In genomic region chr16:7953360-7953759, GRCh38 we compare ENCODE assay signal across 27 cellular contexts.
"Had no signal": no experiment of that assay in that cellular context is flagged by ENCODE, and none has a peak within 500 bp of the region (broad histone marks: within the 10 kb centered on the region; RNA-seq: fewer than 3 reads in every experiment).

No MANE protein-coding gene starts in this region.

- H3K27ac ChIP-seq: stomach, suprapubic skin, testis, thoracic aorta, thyroid gland, tibial artery, tibial nerve, transverse colon, upper lobe of left lung, upper lobe of right lung, uterus, vagina had no signal

- H3K36me3 ChIP-seq: stomach, suprapubic skin, thoracic aorta, thyroid gland, tibial artery, tibial nerve, transverse colon, upper lobe of left lung, upper lobe of right lung, uterus, vagina had no signal

- DNase-seq: stimulated activated CD4-positive, alpha-beta T cell treated with anti-CD3 and anti-CD28 coated beads, Interleukin-2, amount 100 ng/mL, for 48 hours; stimulated activated CD4-positive, alpha-beta T cell treated with anti-CD3 and anti-CD28 coated beads, Interleukin-4, amount 100 ng/mL, for 1 hour; stimulated activated CD4-positive, alpha-beta T cell treated with anti-CD3 and anti-CD28 coated beads, Interleukin-4, amount 100 ng/mL, for 24 hours; stimulated activated CD4-positive, alpha-beta T cell treated with anti-CD3 and anti-CD28 coated beads, Interleukin-4, amount 100 ng/mL, for 4 hours; stimulated activated CD8-positive, alpha-beta memory T cell treated with anti-CD3 and anti-CD28 coated beads, Interleukin-4, amount 100 ng/mL, for 48 hours; stimulated activated naive B cell treated with anti-CD40 and anti-IgM and Interleukin-4, amounts not matched to agents 10 μg/mL and 1 μg/mL and 100 μg/mL, for 72 hours; stimulated activated naive CD4-positive, alpha-beta T cell; stimulated activated naive CD4-positive, alpha-beta T cell treated with Interleukin-2 at 50 U/mL for 16 hours; stimulated activated naive CD8-positive, alpha-beta T cell treated with anti-CD3 and anti-CD28 coated beads, Interleukin-15, amount 100 ng/mL, for 72 hours; stimulated activated naive CD8-positive, alpha-beta T cell treated with anti-CD3 and anti-CD28 coated beads, Interleukin-15, Interleukin-2, amounts not matched to agents 100 U/mL and 50 U/mL, for 24 hours; stomach; substantia nigra; testis; thyroid gland; tibial artery; transverse colon; trophoblast cell; upper lobe of left lung; upper lobe of right lung; uterus had no signal

- H3K4me3 ChIP-seq: stomach, suprapubic skin, testis, thoracic aorta, thyroid gland, tibial artery, tibial nerve, transverse colon, upper lobe of left lung, upper lobe of right lung, uterus, vagina had no signal

- H3K4me1 ChIP-seq: stomach, suprapubic skin, testis, thyroid gland, tibial artery, tibial nerve, transverse colon, upper lobe of left lung, upper lobe of right lung, uterus, vagina had no signal

- H3K27me3 ChIP-seq: stomach, suprapubic skin, testis, thyroid gland, tibial artery, tibial nerve, transverse colon, upper lobe of left lung, upper lobe of right lung, uterus, vagina had no signal

- FAIRE-seq: urothelium cell line had no signal

- H3K9me3 ChIP-seq: stomach, suprapubic skin, testis, thoracic aorta, thyroid gland, tibial artery, tibial nerve, transverse colon, upper lobe of left lung, upper lobe of right lung, uterus, vagina had no signal

- ATAC-seq: stimulated activated effector memory CD8-positive, alpha-beta T cell treated with anti-CD3 and anti-CD28 coated beads, Interleukin-12 subunit alpha, Interleukin-12 subunit beta, amount 100 ng/mL, for 72 hours; stimulated activated memory B cell treated with anti-CD40 and anti-IgM and Interleukin-4, amounts not matched to agents 10 μg/mL and 1 μg/mL and 100 μg/mL, for 72 hours; stimulated activated naive B cell treated with anti-CD40 and anti-IgM and Interleukin-4, amounts not matched to agents 10 μg/mL and 1 μg/mL and 100 μg/mL, for 72 hours; stimulated activated naive CD8-positive, alpha-beta T cell treated with anti-CD3 and anti-CD28 coated beads, Interleukin-15, amount 100 ng/mL, for 72 hours; stimulated activated naive CD8-positive, alpha-beta T cell treated with anti-CD3 and anti-CD28 coated beads, Interleukin-15, Interleukin-2, amounts not matched to agents 100 U/mL and 50 U/mL, for 24 hours; upper lobe of right lung had no signal
